In the genomic region with DNA sequence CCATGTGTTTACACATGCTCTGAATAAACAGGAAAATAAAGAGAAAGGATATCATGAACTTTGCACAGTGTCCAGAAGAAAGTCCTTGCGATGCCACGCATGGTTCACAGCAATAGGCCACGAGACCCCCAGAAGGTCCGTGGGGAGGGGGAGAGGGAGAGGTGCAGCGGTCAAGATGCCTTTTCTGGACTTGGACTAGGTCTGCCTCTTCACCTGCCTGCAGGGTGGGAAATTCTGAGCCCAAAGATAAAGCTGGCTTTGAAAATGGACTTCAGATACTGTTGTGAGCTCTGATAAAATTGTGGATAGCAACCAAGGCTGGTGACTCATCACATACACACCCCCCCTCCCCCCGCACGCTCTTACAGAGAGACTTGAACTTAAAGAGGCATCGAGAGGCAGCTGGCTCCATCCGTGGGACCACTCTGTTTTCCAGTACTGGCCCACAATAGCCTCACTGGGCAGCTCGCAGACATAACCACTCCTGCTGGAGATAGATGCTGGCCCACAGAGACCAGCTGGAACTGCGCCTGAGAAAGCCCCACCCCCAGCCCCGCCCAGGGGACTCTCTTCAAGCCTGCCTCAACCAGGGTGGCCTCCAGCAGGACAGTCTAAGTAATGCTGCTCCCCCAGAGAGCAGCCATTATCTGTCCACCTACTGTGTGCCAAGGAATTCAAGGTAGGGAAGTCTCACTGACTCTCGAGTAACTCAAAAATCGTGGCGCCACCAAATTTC, we compare ENCODE assay signal across 10 cellular contexts. TPM values are rescaled to one million over a fixed set of nuclear protein-coding genes. Genes with fewer than 3 reads are reported as not detected.
A peak's percentile ranks its signal among the peaks of the same experiment; 100 is the strongest.
DNase-seq lines count a peak whose midpoint lies in the region; ATAC-seq and TF ChIP-seq lines count a peak whose summit lies in the region.
"Had no signal": no experiment of that assay in that cellular context is flagged by ENCODE, and none has a peak within 500 bp of the region (broad histone marks: within the 10 kb centered on the region; RNA-seq: fewer than 3 reads in every experiment).

No MANE protein-coding gene starts in this region.

- H3K27ac ChIP-seq in Panc1 (ENCODE audit: low read length) (peak overlapping the region; percentile 93), colonic mucosa (peak overlapping the region; percentile 70), right lobe of liver (no peak overlapping the region), suprapubic skin (peak overlapping the region; percentile 89)
- H3K27ac ChIP-seq: C4-2B had no signal

- intact Hi-C loops in Panc1 (cut with micrococcal nuclease; ENCODE audit: unreplicated experiment) (loop anchor here (10.0 kb wide), 1 partner anchor 109 kb away; no protein-coding TSS in a partner anchor), colonic mucosa (cut with DNase I) (no loop called here), right lobe of liver (cut with DNase I) (no loop called here)

- DNase-seq in NCI-H146 (lab: John Stamatoyannopoulos, UW) (peak; percentile 10), NCI-H146 treated with DMSO at 0.1 percent for 48 hours (lab: John Stamatoyannopoulos, UW; ENCODE audit: unreplicated experiment) (no peak), Panc1 (ENCODE audit: low read depth, low spot score) (peak; percentile 51), colonic mucosa (peak; percentile 56), right lobe of liver (peak in 2 of 3 donors; percentile 47 to 48), suprapubic skin (ENCODE audit: low spot score in 2 of 2) (peak in 1 of 2 donors; percentile 82), CD1c-positive myeloid dendritic cell (ENCODE audit: extremely low spot score) (no peak)
- DNase-seq: T-cell had no signal

- TF ChIP-seq POLR2A in right lobe of liver (IDR thresholded peaks at IDR 0.05): no peak
- TF ChIP-seq POLR2A in suprapubic skin (IDR thresholded peaks at IDR 0.05): no peak

- H3K4me1 ChIP-seq in Panc1 (ENCODE audit: control insufficient read depth, insufficient read depth, low read length): peaks cover 36% of the 10 kb centered on the region
- no peaks in the 10 kb centered on the region for H3K4me1 ChIP-seq in colonic mucosa
- peaks cover 0 to 36% (median 9%) of the 10 kb centered on the region in 4 donors for H3K4me1 ChIP-seq in right lobe of liver
- peaks cover 47% of the 10 kb centered on the region for H3K4me1 ChIP-seq in suprapubic skin

- BruUV-seq in Panc1 (replicated peaks; lab: Mats Ljungman, UMichigan): no TSS peak

- in situ Hi-C loops in Panc1 (cut with HindIII; ENCODE audit: low pct_unique_long_range_greater_than_20kb, low sequenced_read_pairs): no loop called here

- CTCF ChIA-PET in Panc1 (lab: Charles Lee): interaction anchor here (0.6 to 1.2 kb wide), 3 partner anchors 31 to 178 kb away, joined by 3 to 5 read pairs (median 4); no protein-coding TSS in a partner anchor

- peak; percentile 74 for ATAC-seq in Panc1
- peak; percentile 31 to 65 (median 58) for ATAC-seq in right lobe of liver
- ATAC-seq in HG03025 (IDR thresholded peaks at IDR 0.05; ENCODE audit: low FRiP score, unreplicated experiment): no peak

- POLR2A ChIA-PET in Panc1 (lab: Charles Lee): interaction anchor here (0.6 to 1.0 kb wide), 2 partner anchors 23 to 107 kb away, joined by 6 to 13 read pairs; no protein-coding TSS in a partner anchor

- H3K4me3 ChIP-seq in Panc1 (ENCODE audit: low read depth in 2 of 2, low read length in 2 of 2): peak overlapping the region; percentile 53 to 92
- H3K4me3 ChIP-seq in colonic mucosa: no peak overlapping the region
- no peak overlapping the region for H3K4me3 ChIP-seq in right lobe of liver
- H3K4me3 ChIP-seq in suprapubic skin: peak overlapping the region; percentile 56

- H3K27me3 ChIP-seq in Panc1 (ENCODE audit: control insufficient read depth, insufficient read depth, low read length) (no peaks in the 10 kb centered on the region), colonic mucosa (peaks cover 36% of the 10 kb centered on the region), right lobe of liver (no peaks in the 10 kb centered on the region), suprapubic skin (peaks cover 35% of the 10 kb centered on the region)

- H3K9me3 ChIP-seq in Panc1 (ENCODE audit: control insufficient read depth, insufficient read depth, low read depth, low read length) (no peaks in the 10 kb centered on the region), colonic mucosa (no peaks in the 10 kb centered on the region), right lobe of liver (no peaks in the 10 kb centered on the region), suprapubic skin (no peaks in the 10 kb centered on the region)

- H3K36me3 ChIP-seq in Panc1 (ENCODE audit: control insufficient read depth, insufficient read depth, low read length) (no peaks in the 10 kb centered on the region), colonic mucosa (no peaks in the 10 kb centered on the region), right lobe of liver (no peaks in the 10 kb centered on the region), suprapubic skin (no peaks in the 10 kb centered on the region)

- WGBS in right lobe of liver (ENCODE audit: insufficient coverage, low coverage, low lambda C conversion rate, missing lambda C conversion rate): 37% methylated on average over 10 of the region's 15 CpGs
- 27% methylated on average over 14 of the region's 15 CpGs for WGBS in suprapubic skin

- TF ChIP-seq EP300 in suprapubic skin (IDR thresholded peaks at IDR 0.05): no peak

- no peak overlapping the region for H3K9ac ChIP-seq in colonic mucosa (ENCODE audit: low read depth in 2 of 2, low read length in 2 of 2)

- TF ChIP-seq CTCF in Panc1 (IDR thresholded peaks at IDR 0.05) (no peak; the same call in 1 of the 2 replicates), colonic mucosa (IDR thresholded peaks at IDR 0.05) (no peak), right lobe of liver (IDR thresholded peaks at IDR 0.05) (no peak), suprapubic skin (IDR thresholded peaks at IDR 0.05) (no peak)

RNA-seq across cellular contexts. Expression of a gene that starts 21.2 kb away (rescaled TPM):
- total RNA-seq in Panc1 (2021; ENCODE audit: unreplicated experiment): 10.6 TPM
- polyA plus RNA-seq in Panc1 (2012; ENCODE audit: insufficient read length): 11.6 TPM
- 1 to 10 TPM; 5.8 to 7.3 TPM for total RNA-seq in colonic mucosa
- 1 to 10 TPM; 3.9 to 7.1 (median 4.7) TPM for total RNA-seq in right lobe of liver
- 10 to 100 TPM in 2 of 4 donors, 1 to 10 TPM in 2; 5.4 to 15.7 (median 8.4) TPM for total RNA-seq in suprapubic skin

Comparison
In these comparisons a context has a peak if more than half of its experiments do, and no peak if none do; other contexts are left out.
1. DNase-seq: peak in NCI-H146 (single experiment), Panc1 (single experiment), colonic mucosa (single experiment) and right lobe of liver (2 of 3); none in NCI-H146 treated with DMSO at 0.1 percent for 48 hours (single experiment) and CD1c-positive myeloid dendritic cell (single experiment).
2. H3K27ac ChIP-seq: peak in Panc1 (single experiment), colonic mucosa (single experiment) and suprapubic skin (single experiment); none in right lobe of liver (0 of 3).
3. H3K4me3 ChIP-seq: peak in Panc1 (2 of 2) and suprapubic skin (single experiment); none in colonic mucosa (single experiment) and right lobe of liver (0 of 3).